ENCODE assay signal across 34 cellular contexts in the genomic region with DNA sequence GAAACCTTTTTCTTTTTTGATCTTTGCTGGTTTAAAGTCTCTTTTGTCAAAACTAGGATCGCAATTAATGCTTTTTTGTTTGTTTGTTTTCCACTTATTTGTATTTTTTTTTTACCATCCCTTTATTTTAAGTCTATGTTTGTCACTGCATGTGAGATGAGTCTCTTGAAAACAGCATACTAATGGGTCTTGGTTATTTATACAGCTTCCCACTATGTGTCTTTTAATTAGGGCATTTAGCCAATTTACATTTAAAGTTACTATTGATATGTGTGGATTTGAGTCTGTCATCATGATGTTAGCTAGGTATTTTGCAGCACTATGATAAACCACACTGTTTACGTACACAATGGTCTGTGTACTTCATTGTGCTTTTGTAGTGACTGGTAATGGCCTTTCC.
"Had no signal": no experiment of that assay in that cellular context is flagged by ENCODE, and none has a peak within 500 bp of the region (broad histone marks: within the 10 kb centered on the region; RNA-seq: fewer than 3 reads in every experiment).

No MANE protein-coding gene starts in this region.

- H3K27me3 ChIP-seq: MG63 had no signal

- H3K4me3 ChIP-seq: MG63 had no signal

- DNase-seq: Karpas-422, Kasumi-1, MG63, MM.1S, MV-4-11, NCI-H1048, NCI-H1092, NCI-H1092 treated with DMSO at 0.1 percent for 48 hours, NCI-H1105, NCI-H1105 treated with DMSO at 0.1 percent for 48 hours, NCI-H1417, NCI-H1417 treated with DMSO at 0.1 percent for 48 hours, NCI-H1436, NCI-H1436 treated with DMSO at 0.1 percent for 48 hours, NCI-H146, NCI-H1694, NCI-H1694 treated with DMSO at 0.1 percent for 48 hours, NCI-H187, NCI-H187 treated with DMSO at 0.1 percent for 48 hours, NCI-H1930, NCI-H2029, NCI-H2029 treated with DMSO at 0.1 percent for 48 hours, NCI-H2081, NCI-H2081 treated with DMSO at 0.1 percent for 48 hours, NCI-H2107, NCI-H2171, NCI-H2171 treated with DMSO at 0.1 percent for 48 hours, NCI-H2227 treated with DMSO at 0.1 percent for 48 hours, NCI-H226, NCI-H345, NCI-H446, NCI-H446 treated with DMSO at 0.1 percent for 48 hours, NCI-H510A, NCI-H510A treated with DMSO at 0.1 percent for 48 hours had no signal

- H3K9me3 ChIP-seq: MG63 had no signal

- H3K36me3 ChIP-seq: MG63 had no signal
